ENCODE assay signal across 9 cellular contexts in the genomic region with DNA sequence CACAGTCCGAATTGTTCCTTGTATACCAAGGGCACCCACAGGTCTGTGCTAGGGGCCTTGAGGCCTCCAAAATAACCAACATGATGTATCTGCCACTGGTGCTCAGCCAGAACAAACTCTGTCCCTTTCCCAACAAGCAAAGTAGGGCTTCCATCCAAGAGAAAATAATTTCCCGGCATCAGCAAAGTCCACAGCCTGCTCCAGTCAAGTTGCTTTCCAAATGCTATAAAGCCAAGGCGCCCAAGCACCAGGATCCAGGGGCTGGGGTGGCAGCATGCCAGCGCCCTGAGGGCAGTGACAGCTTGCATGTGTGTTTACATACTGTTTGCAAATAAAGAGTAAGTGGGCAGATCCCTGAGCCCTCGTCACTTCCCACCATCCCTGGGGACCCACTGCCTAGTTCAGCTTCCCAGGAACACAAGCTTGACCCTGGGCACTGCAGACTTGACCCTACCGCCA.
A peak's percentile ranks its signal among the peaks of the same experiment; 100 is the strongest.
DNase-seq lines count a peak whose midpoint lies in the region; ATAC-seq and TF ChIP-seq lines count a peak whose summit lies in the region.
"Had no signal": no experiment of that assay in that cellular context is flagged by ENCODE, and none has a peak within 500 bp of the region (broad histone marks: within the 10 kb centered on the region; RNA-seq: fewer than 3 reads in every experiment).

No MANE protein-coding gene starts in this region.

- H3K27ac ChIP-seq in IMR-90 (ENCODE audit: insufficient read depth, low read length) (no peak overlapping the region), stomach (peak overlapping the region; percentile 44 to 74 (median 70)), trophoblast cell (ENCODE audit: low read depth, low read length) (no peak overlapping the region)

- H2BK20ac ChIP-seq in IMR-90 (ENCODE audit: low read depth, low read length) = no peak overlapping the region

- no peaks in the 10 kb centered on the region for H3K79me1 ChIP-seq in IMR-90 (ENCODE audit: low read depth in 1 of 2, low read length in 2 of 2)
- H3K79me1 ChIP-seq in trophoblast cell (ENCODE audit: low read length) = peaks cover 9% of the 10 kb centered on the region

- H3K56ac ChIP-seq in IMR-90 (ENCODE audit: extremely low read depth, insufficient read depth, low read length) = no peak overlapping the region

- H2AFZ ChIP-seq in IMR-90 (replicated peaks; ENCODE audit: low read length, poor library complexity) = no peak overlapping the region
- no peak overlapping the region for H2AFZ ChIP-seq in trophoblast cell (ENCODE audit: insufficient read depth, low read length, poor library complexity)

- no peaks in the 10 kb centered on the region; the same call in 1 of the 2 replicates for H3K4me1 ChIP-seq in IMR-90 (ENCODE audit: control insufficient read depth, insufficient read depth, low read length)
- H3K4me1 ChIP-seq in stomach = peaks cover 25 to 50% (median 41%) of the 10 kb centered on the region in 4 donors
- peaks cover 12 to 14% of the 10 kb centered on the region in 2 experiments for H3K4me1 ChIP-seq in trophoblast cell (ENCODE audit: control insufficient read depth in 1 of 2, insufficient read depth in 2 of 2, low read length in 2 of 2)

- no peak for DNase-seq in IMR-90
- DNase-seq in NCI-H524 treated with DMSO at 0.1 percent for 48 hours (lab: John Stamatoyannopoulos, UW) = peak; percentile 59
- peak; percentile 35 for DNase-seq in fibroblast of peridontal ligament (ENCODE audit: extremely low read depth)
- DNase-seq in stomach = peak; percentile 86
- no peak for DNase-seq in trophoblast cell
- DNase-seq in NOMO-1 treated with dmso at 0.1 percent for 144 hours (lab: John Stamatoyannopoulos, UW; ENCODE audit: unreplicated experiment) = no peak
- DNase-seq: small intestine had no signal

- CTCF ChIA-PET in IMR-90 (lab: Yijun Ruan, JAX) = no interaction called here

- H2AK9ac ChIP-seq in IMR-90 (replicated peaks; ENCODE audit: low read depth, low read length, poor library complexity) = no peak overlapping the region

- in situ Hi-C loops in IMR-90 (cut with MboI; ENCODE audit: low sequenced_read_pairs) = no loop called here

- H3K79me2 ChIP-seq in trophoblast cell (ENCODE audit: control insufficient read depth, insufficient read depth, low read length, poor library complexity) = peaks cover 2% of the 10 kb centered on the region

- no peak overlapping the region for H3K4me2 ChIP-seq in IMR-90 (ENCODE audit: low read depth, low read length)
- no peak overlapping the region for H3K4me2 ChIP-seq in trophoblast cell (ENCODE audit: low read length)

- TF ChIP-seq RAD21 in IMR-90 (IDR thresholded peaks at IDR 0.05; ENCODE audit: low read length) = no peak

- H2AK5ac ChIP-seq in IMR-90 (ENCODE audit: low read depth, low read length) (no peak overlapping the region), trophoblast cell (ENCODE audit: low read length) (no peak overlapping the region)

- H2BK15ac ChIP-seq in IMR-90 (ENCODE audit: low read depth, low read length) = no peak overlapping the region

- 0 out of 2 replicates have a peak, but pooled peaks cover 5% of the 10 kb centered on the region for H4K20me1 ChIP-seq in IMR-90 (ENCODE audit: insufficient read depth, low read length)

- dilution Hi-C loops in IMR-90 (cut with HindIII; ENCODE audit: low sequenced_read_pairs, unreplicated experiment) = no loop called here

- H4K5ac ChIP-seq in IMR-90 (ENCODE audit: low read depth, low read length) = no peak overlapping the region

- H3K4me3 ChIP-seq in IMR-90 (ENCODE audit: insufficient read depth, low read depth, low read length) (no peak overlapping the region), stomach (no peak overlapping the region), trophoblast cell (ENCODE audit: low read depth, low read length) (no peak overlapping the region)

- H4K12ac ChIP-seq in trophoblast cell (ENCODE audit: low read depth, low read length) = no peak overlapping the region

- WGBS in IMR-90 (ENCODE audit: extremely low coverage in 2 of 2, insufficient read length in 1 of 2), 2 experiments = 33% methylated on average over 1 of the region's 6 CpGs; no CpG with 5 or more reads in 1 of the 2 experiments
- WGBS in stomach, 5 donors = 21 to 38% (median 21%) methylated on average over 6 of the region's 6 CpGs
- WGBS in trophoblast cell (ENCODE audit: extremely low coverage, insufficient coverage, insufficient read length) = no CpG with 5 or more reads among the region's 6 CpGs

- H4K91ac ChIP-seq in IMR-90 (ENCODE audit: insufficient read depth, low read depth, low read length) (no peak overlapping the region), trophoblast cell (ENCODE audit: low read depth, low read length) (no peak overlapping the region)

- TF ChIP-seq EP300 in stomach (IDR thresholded peaks at IDR 0.05) = no peak

- H4K8ac ChIP-seq in IMR-90 (ENCODE audit: low read depth in 2 of 2, low read length in 2 of 2) = no peak overlapping the region
- no peak overlapping the region for H4K8ac ChIP-seq in trophoblast cell (ENCODE audit: low read depth, low read length)

- no peak for TF ChIP-seq POLR2A in IMR-90 (IDR thresholded peaks at IDR 0.05; ENCODE audit: low read depth, low read length)
- TF ChIP-seq POLR2A in stomach (IDR thresholded peaks at IDR 0.05) = no peak

- H2BK5ac ChIP-seq in IMR-90 (ENCODE audit: low read depth, low read length, poor library complexity, severe bottlenecking) (no peak overlapping the region), trophoblast cell (ENCODE audit: low read depth, low read length, poor library complexity) (no peak overlapping the region)

- BruUV-seq in IMR-90 (replicated peaks; lab: Mats Ljungman, UMichigan) = no TSS peak

- H3K9me3 ChIP-seq in IMR-90 (ENCODE audit: control insufficient read depth, insufficient read depth, low read length) (peaks cover 10% of the 10 kb centered on the region; the same call in 1 of the 2 replicates), stomach (no peaks in the 10 kb centered on the region), trophoblast cell (ENCODE audit: insufficient read depth, low read depth, low read length) (peaks cover 27% of the 10 kb centered on the region)

- ATAC-seq in IMR-90 (ENCODE audit: low read depth) = 0 out of 2 replicates have a peak, but pooled peaks have one; percentile 24
- no peak for ATAC-seq in HG03469 (IDR thresholded peaks at IDR 0.05; ENCODE audit: unreplicated experiment)
- ATAC-seq in GM18867 (IDR thresholded peaks at IDR 0.05; ENCODE audit: unreplicated experiment) = no peak

- intact Hi-C loops in IMR-90 (cut with micrococcal nuclease) (no loop called here), stomach (cut with DNase I; ENCODE audit: low total_unique reads) (no loop called here)

- no peak overlapping the region for H2BK12ac ChIP-seq in trophoblast cell (ENCODE audit: low read length)

- TF ChIP-seq CTCF in IMR-90 (conservative IDR thresholded peaks at IDR 0.05; ENCODE audit: low read depth, low read length) (no peak), stomach (IDR thresholded peaks at IDR 0.05) (no peak)

- H3K36me3 ChIP-seq in IMR-90 (ENCODE audit: control insufficient read depth, insufficient read depth, low read length) (no peaks in the 10 kb centered on the region), stomach (no peaks in the 10 kb centered on the region), trophoblast cell (ENCODE audit: control insufficient read depth in 1 of 2, insufficient read depth in 2 of 2, low read length in 2 of 2) (no peaks in the 10 kb centered on the region)

- H3K14ac ChIP-seq in IMR-90 (replicated peaks; ENCODE audit: low read depth, low read length) (no peak overlapping the region), trophoblast cell (ENCODE audit: low read length) (no peak overlapping the region)

- no peak overlapping the region for H3K18ac ChIP-seq in IMR-90 (ENCODE audit: low read depth, low read length)
- H3K18ac ChIP-seq in trophoblast cell (ENCODE audit: low read length) = no peak overlapping the region

- H3K9me1 ChIP-seq in IMR-90 (ENCODE audit: insufficient read depth, low read length) = no peaks in the 10 kb centered on the region

- H3K27me3 ChIP-seq in IMR-90 (ENCODE audit: control insufficient read depth, insufficient read depth, low read length) (peaks cover 52% of the 10 kb centered on the region), stomach (peaks cover 0 to 12% (median 8%) of the 10 kb centered on the region in 3 donors), trophoblast cell (ENCODE audit: insufficient read depth, low read length) (peaks cover 5% of the 10 kb centered on the region)

- H2BK120ac ChIP-seq in IMR-90 (ENCODE audit: low read depth, low read length) (no peak overlapping the region), trophoblast cell (ENCODE audit: insufficient read depth, low read length, poor library complexity) (no peak overlapping the region)

- H3K9ac ChIP-seq in IMR-90 (ENCODE audit: low read depth, low read length) (no peak overlapping the region), trophoblast cell (ENCODE audit: low read length) (no peak overlapping the region)

- H3K4ac ChIP-seq in IMR-90 (ENCODE audit: low read depth, low read length) (no peak overlapping the region), trophoblast cell (ENCODE audit: low read depth, low read length) (no peak overlapping the region)

- POLR2A ChIA-PET in IMR-90 (lab: Charles Lee; ENCODE audit: unreplicated experiment) = no interaction called here

- no peak overlapping the region for H3K23ac ChIP-seq in IMR-90 (ENCODE audit: low read depth, low read length)
- no peak overlapping the region for H3K23ac ChIP-seq in trophoblast cell (ENCODE audit: low read length)

TF ChIP-seq in IMR-90, 13 proteins besides CTCF, POLR2A, EP300 and RAD21 (continues in another document):
- TF ChIP-seq MXI1 (IDR thresholded peaks at IDR 0.05; ENCODE audit: borderline replicate concordance, low read depth, low read length) (no peak), CHD1 (IDR thresholded peaks at IDR 0.05; ENCODE audit: low read depth, low read length) (no peak), NFE2L2 (IDR thresholded peaks at IDR 0.05; ENCODE audit: low read depth, low read length) (no peak), FOS (IDR thresholded peaks at IDR 0.05; ENCODE audit: low read depth, low read length) (no peak), BHLHE40 (IDR thresholded peaks at IDR 0.05; ENCODE audit: low read depth, low read length) (no peak), MAZ (IDR thresholded peaks at IDR 0.05; ENCODE audit: borderline replicate concordance, low read depth, low read length) (no peak), SMC3 (IDR thresholded peaks at IDR 0.05; ENCODE audit: low read depth, low read length) (no peak), RFX5 (IDR thresholded peaks at IDR 0.05; ENCODE audit: low read depth, low read length) (no peak), RCOR1 (IDR thresholded peaks at IDR 0.05; ENCODE audit: insufficient replicate concordance, low read length) (no peak), CEBPB (IDR thresholded peaks at IDR 0.05; ENCODE audit: low read depth, low read length) (no peak)

Comparison
In these comparisons a context has a peak if more than half of its experiments do, and no peak if none do; other contexts are left out.
1. DNase-seq: peak in NCI-H524 treated with DMSO at 0.1 percent for 48 hours (single experiment), fibroblast of peridontal ligament (single experiment) and stomach (single experiment); none in IMR-90 (single experiment), trophoblast cell (0 of 2) and NOMO-1 treated with dmso at 0.1 percent for 144 hours (single experiment).
2. H3K27ac ChIP-seq: peak in stomach (5 of 5); none in IMR-90 (single experiment) and trophoblast cell (single experiment).